Comparison of ENCODE assay signal across 25 cellular contexts in the genomic region with DNA sequence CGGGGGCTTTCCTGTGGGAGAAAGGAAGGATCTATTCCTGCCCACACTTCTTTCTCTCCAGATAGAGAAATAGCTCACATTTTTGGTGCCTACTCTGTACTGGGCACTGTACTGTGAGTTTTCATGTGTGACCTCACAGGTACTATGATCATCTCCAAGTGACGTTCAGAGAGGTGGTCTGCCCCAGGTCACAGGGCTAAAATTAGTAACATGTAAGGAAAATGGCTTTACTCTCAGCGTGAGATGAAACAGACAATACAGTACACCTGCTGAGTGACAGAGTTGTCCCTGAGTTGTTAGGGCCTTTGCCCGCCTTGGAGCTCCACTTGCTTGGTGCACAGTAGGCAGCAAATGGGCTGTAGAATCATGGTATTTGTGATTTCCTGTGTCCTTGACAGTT. TPM values are rescaled to one million over a fixed set of nuclear protein-coding genes. Genes with fewer than 3 reads are reported as not detected.
DNase-seq lines count a peak whose midpoint lies in the region; ATAC-seq and TF ChIP-seq lines count a peak whose summit lies in the region.
"Had no signal": no experiment of that assay in that cellular context is flagged by ENCODE, and none has a peak within 500 bp of the region (broad histone marks: within the 10 kb centered on the region; RNA-seq: fewer than 3 reads in every experiment).

No MANE protein-coding gene starts in this region.

- H3K4me1 ChIP-seq in heart left ventricle, result peaks cover 5 to 78% (median 44%) of the 10 kb centered on the region in 12 donors
- peaks cover 0 to 29% of the 10 kb centered on the region in 2 donors for H3K4me1 ChIP-seq in ascending aorta
- peaks cover 14% of the 10 kb centered on the region for H3K4me1 ChIP-seq in right cardiac atrium (ENCODE audit: control insufficient read depth, insufficient read depth, low read length)
- peaks cover 5 to 26% of the 10 kb centered on the region in 2 donors for H3K4me1 ChIP-seq in aorta (ENCODE audit: control insufficient read depth in 1 of 2, insufficient read depth in 2 of 2, low read length in 2 of 2)

- no peak for DNase-seq in heart left ventricle
- DNase-seq in Right ventricle myocardium superior, result no peak
- DNase-seq in ascending aorta (ENCODE audit: low spot score in 2 of 2), result no peak
- DNase-seq in right cardiac atrium, result no peak
- DNase-seq in aorta, result no peak
- no peak for DNase-seq in hepatic stellate cell (ENCODE audit: low spot score)
- no peak for DNase-seq in putamen (ENCODE audit: low spot score)
- DNase-seq: activated CD4-positive, CD25-positive, alpha-beta regulatory T cell treated with anti-CD3 and anti-CD28 coated beads, Interleukin-2, amount 50 U/mL, for 72 hours; activated effector memory CD4-positive, alpha-beta T cell treated with anti-CD3 and anti-CD28 coated beads, Interleukin-2, amount 50 U/mL, for 16 hours; Calu3; DND-41; H9; islet precursor cell; NCI-H187; NCI-H2171 treated with DMSO at 0.1 percent for 48 hours; NCI-H82; SJCRH30; small intestine; stimulated activated CD4-positive, alpha-beta T cell treated with anti-CD3 and anti-CD28 coated beads, Interleukin-1b, Interleukin-23, amount 100 ng/mL, for 48 hours; T-cell had no signal

- intact Hi-C loops in heart left ventricle (cut with DNase I), result no loop called here
- intact Hi-C loops in Right ventricle myocardium superior (cut with DNase I), result no loop called here
- intact Hi-C loops in ascending aorta (cut with DNase I), result loop anchor here (2.0 kb wide), 1 partner anchor 31 kb away; a partner anchor contains a TSS
- intact Hi-C loops in right cardiac atrium (cut with DNase I), result no loop called here
- intact Hi-C loops in aorta (cut with DNase I), result loop anchor here in 1 of 2 donors (10.0 kb wide), 1 partner anchor 149 kb away; no protein-coding TSS in a partner anchor

- H3K4me3 ChIP-seq in heart left ventricle (no peak overlapping the region), ascending aorta (peak overlapping the region in 1 of 2 donors; percentile 16), right cardiac atrium (ENCODE audit: low read length) (no peak overlapping the region), aorta (ENCODE audit: low read length in 2 of 2) (no peak overlapping the region)
- H3K4me3 ChIP-seq: adrenal gland; BLaER1 treated with 17β-estradiol and CSF1 and Interleukin-3, amounts not matched to agents 10 nM and 100 nM; gastroesophageal sphincter; SJCRH30 had no signal

- TF ChIP-seq POLR2A in heart left ventricle (IDR thresholded peaks at IDR 0.05), result no peak

- H3K36me3 ChIP-seq in heart left ventricle (peaks cover 0 to 4% (median 0%) of the 10 kb centered on the region in 9 donors), ascending aorta (no peaks in the 10 kb centered on the region), aorta (ENCODE audit: control insufficient read depth in 1 of 2, insufficient read depth in 2 of 2, low read length in 1 of 2) (no peaks in the 10 kb centered on the region)
- H3K36me3 ChIP-seq: adrenal gland; BLaER1 treated with 17β-estradiol and CSF1 and Interleukin-3, amounts not matched to agents 10 nM and 100 nM; gastroesophageal sphincter; SJCRH30 had no signal

- ATAC-seq in heart left ventricle, result peak in 3 of 4 donors; percentile 29 to 60 (median 57)
- no peak for ATAC-seq in Right ventricle myocardium superior (ENCODE audit: poor library complexity)
- no peak for ATAC-seq in right cardiac atrium
- ATAC-seq in aorta (ENCODE audit: low FRiP score), result no peak
- ATAC-seq in HG02970 (IDR thresholded peaks at IDR 0.05; ENCODE audit: low FRiP score, unreplicated experiment), result no peak
- ATAC-seq: T-cell had no signal

- WGBS in heart left ventricle, 4 donors, result 44 to 58% (median 50%) methylated on average over 4 of the region's 4 CpGs
- 66% methylated on average over 4 of the region's 4 CpGs for WGBS in right cardiac atrium
- 29 to 36% methylated on average over 4 of the region's 4 CpGs for WGBS in aorta, 2 donors

- TF ChIP-seq CTCF in heart left ventricle (IDR thresholded peaks at IDR 0.05) (no peak), ascending aorta (IDR thresholded peaks at IDR 0.05) (no peak)

- H3K27me3 ChIP-seq in heart left ventricle (no peaks in the 10 kb centered on the region), ascending aorta (no peaks in the 10 kb centered on the region), right cardiac atrium (ENCODE audit: control insufficient read depth, insufficient read depth) (no peaks in the 10 kb centered on the region), aorta (ENCODE audit: control insufficient read depth in 1 of 2, insufficient read depth in 2 of 2, low read length in 1 of 2) (no peaks in the 10 kb centered on the region)
- H3K27me3 ChIP-seq: adrenal gland; BLaER1 treated with 17β-estradiol and CSF1 and Interleukin-3, amounts not matched to agents 10 nM and 100 nM; gastroesophageal sphincter; SJCRH30 had no signal

- peak overlapping the region in 10 of 12 donors; percentile 33 to 80 (median 64) for H3K27ac ChIP-seq in heart left ventricle
- H3K27ac ChIP-seq in ascending aorta, result peak overlapping the region; percentile 59 to 63
- peak overlapping the region; percentile 54 for H3K27ac ChIP-seq in right cardiac atrium (ENCODE audit: low read length)
- H3K27ac ChIP-seq in aorta (ENCODE audit: low read depth in 1 of 2, low read length in 2 of 2), result peak overlapping the region; percentile 45 to 72
- H3K27ac ChIP-seq: adrenal gland; BLaER1 treated with 17β-estradiol and CSF1 and Interleukin-3, amounts not matched to agents 10 nM and 100 nM; HL-60; SJCRH30 had no signal

- H3K9me3 ChIP-seq in heart left ventricle (peaks cover 0 to 5% (median 0%) of the 10 kb centered on the region in 12 donors), ascending aorta (no peaks in the 10 kb centered on the region), right cardiac atrium (ENCODE audit: control insufficient read depth, low read length) (no peaks in the 10 kb centered on the region), aorta (ENCODE audit: control insufficient read depth, low read length) (no peaks in the 10 kb centered on the region)
- H3K9me3 ChIP-seq: adrenal gland, gastroesophageal sphincter, SJCRH30 had no signal

RNA-seq across cellular contexts. Expression of a gene that starts 30.9 kb away (rescaled TPM):
- total RNA-seq in heart left ventricle (100 to 1,000 TPM in 7 of 9 donors, 10 to 100 TPM in 2; 74.9 to 242 (median 121) TPM), Right ventricle myocardium superior (153 TPM), ascending aorta (91.7 TPM), right cardiac atrium (100 to 1,000 TPM; 135 to 178 (median 154) TPM), aorta (100 to 1,000 TPM; 127 to 149 TPM)
- polyA plus RNA-seq in heart left ventricle (10 to 100 TPM; 53.6 to 92.0 TPM), right cardiac atrium (83.6 TPM), aorta (10 to 100 TPM; 71.6 to 80.3 TPM)

Comparison
In these comparisons a context has a peak if more than half of its experiments do, and no peak if none do; other contexts are left out.
1. ATAC-seq: peak in heart left ventricle (3 of 4); none in Right ventricle myocardium superior (single experiment), right cardiac atrium (0 of 2), aorta (single experiment) and HG02970 (single experiment).
2. Peak in every context shown above with its lines, with median percentiles within 50 percentile points of each other: H3K27ac ChIP-seq.